34 cellular contexts compared by ENCODE assay signal in the genomic region with DNA sequence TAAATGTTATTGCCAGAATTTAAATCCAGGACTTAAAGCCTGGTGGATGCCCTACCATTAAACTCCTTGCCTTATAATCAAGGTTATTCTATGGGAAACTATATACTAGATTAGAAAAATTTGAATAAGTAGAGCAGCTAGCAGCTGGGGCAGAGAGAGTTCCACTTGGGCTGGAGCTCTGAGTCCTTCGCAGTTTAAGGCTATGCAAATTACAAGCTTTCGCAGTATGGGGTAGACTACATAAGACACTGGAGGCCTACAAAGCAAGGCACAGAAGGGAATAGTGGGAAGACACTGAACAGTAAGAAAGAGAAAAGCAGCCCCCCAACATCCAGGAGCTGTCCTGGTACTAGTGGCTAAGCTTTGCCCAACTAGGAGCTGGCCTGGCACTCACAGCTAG. TPM values are rescaled to one million over a fixed set of nuclear protein-coding genes. Genes with fewer than 3 reads are reported as not detected.
DNase-seq lines count a peak whose midpoint lies in the region; ATAC-seq and TF ChIP-seq lines count a peak whose summit lies in the region.
"Had no signal": no experiment of that assay in that cellular context is flagged by ENCODE, and none has a peak within 500 bp of the region (broad histone marks: within the 10 kb centered on the region; RNA-seq: fewer than 3 reads in every experiment).

No MANE protein-coding gene starts in this region.

- peaks cover 47% of the 10 kb centered on the region for H3K4me1 Mint-ChIP-seq in endodermal cell
- peaks cover 9% of the 10 kb centered on the region for H3K4me1 Mint-ChIP-seq in stimulated activated effector memory CD8-positive, alpha-beta T cell treated with anti-CD3 and anti-CD28 coated beads, Interleukin-12 subunit alpha, Interleukin-12 subunit beta, amount 100 ng/mL, for 72 hours

- TF ChIP-seq CTCF in C4-2B (conservative IDR thresholded peaks at IDR 0.05) (no peak), IMR-90 (conservative IDR thresholded peaks at IDR 0.05; ENCODE audit: low read depth, low read length) (no peak), endodermal cell (conservative IDR thresholded peaks at IDR 0.05) (no peak), uterus (IDR thresholded peaks at IDR 0.05) (no peak)

- no peak overlapping the region for H2AK5ac ChIP-seq in IMR-90 (ENCODE audit: low read depth, low read length)

- no peak overlapping the region for H3K18ac ChIP-seq in IMR-90 (ENCODE audit: low read depth, low read length)

- no peak for TF ChIP-seq RAD21 in IMR-90 (IDR thresholded peaks at IDR 0.05; ENCODE audit: low read length)

- no TSS peak for BruUV-seq in IMR-90 (replicated peaks; lab: Mats Ljungman, UMichigan)

- peaks cover 9% of the 10 kb centered on the region for H3K9me3 Mint-ChIP-seq in endodermal cell
- no peaks in the 10 kb centered on the region for H3K9me3 Mint-ChIP-seq in stimulated activated effector memory CD8-positive, alpha-beta T cell treated with anti-CD3 and anti-CD28 coated beads, Interleukin-12 subunit alpha, Interleukin-12 subunit beta, amount 100 ng/mL, for 72 hours
- H3K9me3 Mint-ChIP-seq: activated CD4-positive, alpha-beta T cell treated with anti-CD3 and anti-CD28 coated beads, Interleukin-2, amount 10 ng/mL, durations not matched to agents 7 days and 5 days; activated naive CD8-positive, alpha-beta T cell treated with anti-CD3 and anti-CD28 coated beads, Interleukin-2, amount 10 ng/mL, durations not matched to agents 7 days and 5 days; T-cell had no signal

- H2BK15ac ChIP-seq in IMR-90 (ENCODE audit: low read depth, low read length) = no peak overlapping the region

- H3K9me3 ChIP-seq in IMR-90 (ENCODE audit: control insufficient read depth, insufficient read depth, low read length) (no peaks in the 10 kb centered on the region), endodermal cell (ENCODE audit: control insufficient read depth, low read length) (no peaks in the 10 kb centered on the region), uterus (no peaks in the 10 kb centered on the region)
- H3K9me3 ChIP-seq: lower lobe of right lung, pancreas, right atrium auricular region, testis had no signal

- H2AK9ac ChIP-seq in IMR-90 (replicated peaks; ENCODE audit: low read depth, low read length, poor library complexity) = no peak overlapping the region

- peak overlapping the region; percentile 100 for H3K27ac ChIP-seq in C4-2B
- no peak overlapping the region for H3K27ac ChIP-seq in IMR-90 (ENCODE audit: insufficient read depth, low read length)
- no peak overlapping the region for H3K27ac ChIP-seq in endodermal cell (ENCODE audit: low read depth, low read length)
- no peak overlapping the region for H3K27ac ChIP-seq in uterus
- H3K27ac ChIP-seq: coronary artery, HL-60, lower lobe of right lung, pancreas, right atrium auricular region, testis had no signal

- H3K4me3 ChIP-seq in IMR-90 (ENCODE audit: insufficient read depth, low read depth, low read length) (no peak overlapping the region), endodermal cell (ENCODE audit: low read length) (peak overlapping the region; percentile 56), uterus (no peak overlapping the region)
- H3K4me3 ChIP-seq: coronary artery, lower lobe of right lung, pancreas, right atrium auricular region, smooth muscle cell, testis had no signal

- no peak overlapping the region for H3K23ac ChIP-seq in IMR-90 (ENCODE audit: low read depth, low read length)

- H2AFZ ChIP-seq in IMR-90 (replicated peaks; ENCODE audit: low read length, poor library complexity) = no peak overlapping the region

- CTCF ChIA-PET in IMR-90 (lab: Yijun Ruan, JAX) = interaction anchor here (1.3 kb wide), 1 partner anchor 55 kb away, joined by 3 read pairs; no protein-coding TSS in a partner anchor

- H3K9me1 ChIP-seq in IMR-90 (ENCODE audit: insufficient read depth, low read length) = peaks cover 3% of the 10 kb centered on the region; the same call in 1 of the 2 replicates

- WGBS in IMR-90 (ENCODE audit: extremely low coverage in 2 of 2, insufficient read length in 1 of 2), 2 experiments = no CpG with 5 or more reads among the region's 2 CpGs
- 69 to 77% methylated on average over 2 of the region's 2 CpGs for WGBS in endodermal cell (ENCODE audit: insufficient coverage in 1 of 2, insufficient read length in 1 of 2), 2 experiments

- dilution Hi-C loops in IMR-90 (cut with HindIII; ENCODE audit: low sequenced_read_pairs, unreplicated experiment) = no loop called here

- POLR2A ChIA-PET in IMR-90 (lab: Charles Lee; ENCODE audit: unreplicated experiment) = no interaction called here

- H3K36me3 ChIP-seq in IMR-90 (ENCODE audit: control insufficient read depth, insufficient read depth, low read length) (no peaks in the 10 kb centered on the region), endodermal cell (ENCODE audit: control insufficient read depth, insufficient read depth, low read length) (no peaks in the 10 kb centered on the region), uterus (no peaks in the 10 kb centered on the region)
- H3K36me3 ChIP-seq: lower lobe of right lung, pancreas, right atrium auricular region had no signal

- H2BK5ac ChIP-seq in IMR-90 (ENCODE audit: low read depth, low read length, poor library complexity, severe bottlenecking) = no peak overlapping the region

- no peaks in the 10 kb centered on the region for H4K20me1 ChIP-seq in IMR-90 (ENCODE audit: insufficient read depth, low read length)

- H3K56ac ChIP-seq in IMR-90 (ENCODE audit: extremely low read depth, insufficient read depth, low read length) = no peak overlapping the region

- H3K27me3 ChIP-seq in IMR-90 (ENCODE audit: control insufficient read depth, insufficient read depth, low read length) (no peaks in the 10 kb centered on the region), endodermal cell (ENCODE audit: control insufficient read depth, insufficient read depth, low read length, poor library complexity, severe bottlenecking) (no peaks in the 10 kb centered on the region), uterus (no peaks in the 10 kb centered on the region)
- H3K27me3 ChIP-seq: pancreas, right atrium auricular region, testis had no signal

- no peak overlapping the region for H4K8ac ChIP-seq in IMR-90 (ENCODE audit: low read depth in 2 of 2, low read length in 2 of 2)

- H3K27ac Mint-ChIP-seq in endodermal cell = peak overlapping the region; percentile 60
- H3K27ac Mint-ChIP-seq in stimulated activated effector memory CD8-positive, alpha-beta T cell treated with anti-CD3 and anti-CD28 coated beads, Interleukin-12 subunit alpha, Interleukin-12 subunit beta, amount 100 ng/mL, for 72 hours = no peak overlapping the region
- H3K27ac Mint-ChIP-seq: activated CD4-positive, alpha-beta T cell treated with anti-CD3 and anti-CD28 coated beads, Interleukin-2, amount 10 ng/mL, durations not matched to agents 7 days and 5 days; activated naive CD8-positive, alpha-beta T cell treated with anti-CD3 and anti-CD28 coated beads, Interleukin-2, amount 10 ng/mL, durations not matched to agents 7 days and 5 days; nephron progenitor cell; T-cell had no signal

- no peaks in the 10 kb centered on the region for H3K27me3 Mint-ChIP-seq in endodermal cell (ENCODE audit: insufficient read depth)
- H3K27me3 Mint-ChIP-seq: activated CD4-positive, alpha-beta T cell treated with anti-CD3 and anti-CD28 coated beads, Interleukin-2, amount 10 ng/mL, durations not matched to agents 7 days and 5 days; activated naive CD8-positive, alpha-beta T cell treated with anti-CD3 and anti-CD28 coated beads, Interleukin-2, amount 10 ng/mL, durations not matched to agents 7 days and 5 days; T-cell had no signal

- no peak overlapping the region for H3K4ac ChIP-seq in IMR-90 (ENCODE audit: low read depth, low read length)

- peaks cover 4% of the 10 kb centered on the region; the same call in 1 of the 2 replicates for H3K4me1 ChIP-seq in IMR-90 (ENCODE audit: control insufficient read depth, insufficient read depth, low read length)
- H3K4me1 ChIP-seq in endodermal cell (ENCODE audit: control insufficient read depth, insufficient read depth, low read length) = peaks cover 17% of the 10 kb centered on the region
- no peaks in the 10 kb centered on the region for H3K4me1 ChIP-seq in uterus
- H3K4me1 ChIP-seq: right atrium auricular region, testis had no signal

- intact Hi-C loops in IMR-90 (cut with micrococcal nuclease) (no loop called here), uterus (cut with DNase I; ENCODE audit: low total_unique reads) (no loop called here), Right ventricle myocardium inferior (cut with DNase I) (no loop called here)

- H3K9ac ChIP-seq in IMR-90 (ENCODE audit: low read depth, low read length) = no peak overlapping the region
- H3K9ac ChIP-seq in endodermal cell (ENCODE audit: extremely low read depth, low read length, poor library complexity, severe bottlenecking) = no peak overlapping the region

- no peaks in the 10 kb centered on the region for H3K79me1 ChIP-seq in IMR-90 (ENCODE audit: low read depth in 1 of 2, low read length in 2 of 2)

- H4K91ac ChIP-seq in IMR-90 (ENCODE audit: insufficient read depth, low read depth, low read length) = no peak overlapping the region

- H2BK120ac ChIP-seq in IMR-90 (ENCODE audit: low read depth, low read length) = 0 out of 2 replicates have a peak overlapping the region, but pooled peaks have one; percentile 19

- no peak overlapping the region for H4K5ac ChIP-seq in IMR-90 (ENCODE audit: low read depth, low read length)

- H3K36me3 Mint-ChIP-seq in endodermal cell (ENCODE audit: low read depth) = peaks cover 2% of the 10 kb centered on the region
- no peaks in the 10 kb centered on the region for H3K36me3 Mint-ChIP-seq in stimulated activated effector memory CD8-positive, alpha-beta T cell treated with anti-CD3 and anti-CD28 coated beads, Interleukin-12 subunit alpha, Interleukin-12 subunit beta, amount 100 ng/mL, for 72 hours
- H3K36me3 Mint-ChIP-seq: activated naive CD8-positive, alpha-beta T cell treated with anti-CD3 and anti-CD28 coated beads, Interleukin-2, amount 10 ng/mL, durations not matched to agents 7 days and 5 days; T-cell had no signal

- DNase-seq in IMR-90 (no peak), endodermal cell (no peak), uterus (no peak), Right ventricle myocardium inferior (ENCODE audit: missing footprints) (no peak)
- no peak for DNase-seq in stimulated activated effector memory CD8-positive, alpha-beta T cell treated with anti-CD3 and anti-CD28 coated beads, Interleukin-12 subunit alpha, Interleukin-12 subunit beta, amount 100 ng/mL, for 72 hours (ENCODE audit: low spot score in 2 of 2)
- DNase-seq: activated CD4-positive, alpha-beta T cell treated with anti-CD3 and anti-CD28 coated beads, Interleukin-2, amount 10 ng/mL, durations not matched to agents 7 days and 5 days; activated effector memory CD4-positive, alpha-beta T cell treated with Interleukin-2 at 50 U/mL for 16 hours; activated naive CD8-positive, alpha-beta T cell treated with anti-CD3 and anti-CD28 coated beads, Interleukin-2, amount 10 ng/mL, durations not matched to agents 7 days and 5 days; caudate nucleus; DMS79; effector CD8-positive, alpha-beta T cell; GDM1; hypothalamus; lower lobe of right lung; NCI-H1436 treated with DMSO at 0.1 percent for 48 hours; NCI-H2107; NCI-H82; nephron progenitor cell; pancreas; stimulated activated naive CD8-positive, alpha-beta T cell treated with anti-CD3 and anti-CD28 coated beads, Interleukin-15, Interleukin-2, amounts not matched to agents 100 U/mL and 50 U/mL, for 24 hours; T-cell; testis had no signal

- H3K4me3 Mint-ChIP-seq in endodermal cell = no peak overlapping the region
- H3K4me3 Mint-ChIP-seq in stimulated activated effector memory CD8-positive, alpha-beta T cell treated with anti-CD3 and anti-CD28 coated beads, Interleukin-12 subunit alpha, Interleukin-12 subunit beta, amount 100 ng/mL, for 72 hours = no peak overlapping the region
- H3K4me3 Mint-ChIP-seq: activated CD4-positive, alpha-beta T cell treated with anti-CD3 and anti-CD28 coated beads, Interleukin-2, amount 10 ng/mL, durations not matched to agents 7 days and 5 days; activated naive CD8-positive, alpha-beta T cell treated with anti-CD3 and anti-CD28 coated beads, Interleukin-2, amount 10 ng/mL, durations not matched to agents 7 days and 5 days; nephron progenitor cell; T-cell had no signal

- no peak overlapping the region for H3K14ac ChIP-seq in IMR-90 (replicated peaks; ENCODE audit: low read depth, low read length)

- in situ Hi-C loops in IMR-90 (cut with MboI; ENCODE audit: low sequenced_read_pairs) = no loop called here

- TF ChIP-seq POLR2A in IMR-90 (IDR thresholded peaks at IDR 0.05; ENCODE audit: low read depth, low read length) (no peak), uterus (IDR thresholded peaks at IDR 0.05) (no peak)

- no peak overlapping the region for H3K4me2 ChIP-seq in IMR-90 (ENCODE audit: low read depth, low read length)
- H3K4me2 ChIP-seq: smooth muscle cell had no signal

- ATAC-seq in GM21529 (IDR thresholded peaks at IDR 0.05; ENCODE audit: unreplicated experiment) (peak; percentile 60), IMR-90 (ENCODE audit: low read depth) (no peak), HG02885 (IDR thresholded peaks at IDR 0.05; ENCODE audit: poor library complexity, unreplicated experiment) (no peak), Right ventricle myocardium inferior (no peak)
- no peak for ATAC-seq in stimulated activated effector memory CD8-positive, alpha-beta T cell treated with anti-CD3 and anti-CD28 coated beads, Interleukin-12 subunit alpha, Interleukin-12 subunit beta, amount 100 ng/mL, for 72 hours
- ATAC-seq: HCT116; lower lobe of right lung; pancreas; stimulated activated naive CD8-positive, alpha-beta T cell treated with anti-CD3 and anti-CD28 coated beads, Interleukin-15, Interleukin-2, amounts not matched to agents 100 U/mL and 50 U/mL, for 24 hours; T-cell had no signal

- no peak overlapping the region for H2BK20ac ChIP-seq in IMR-90 (ENCODE audit: low read depth, low read length)

RNA-seq across cellular contexts. Expression of gene TM4SF18, which starts 52.5 kb away (rescaled TPM):
- total RNA-seq in IMR-90 (2012; rRNA removed) = under 0.01 TPM in 1 of 2 replicates, not detected in the other
- polyA plus RNA-seq in IMR-90 (2012; rRNA removed) = not detected in 2 replicates
- not detected in 2 replicates for polyA plus RNA-seq in IMR-90 (2012; cell fraction: cytosol; rRNA removed)
- polyA plus RNA-seq in IMR-90 (2012; cell fraction: nucleus; rRNA removed; ENCODE audit: low replicate concordance) = not detected in 2 replicates
- total RNA-seq in endodermal cell = under 1 TPM; 0.58 to 0.62 TPM
- polyA plus RNA-seq in endodermal cell (2013, experiment 1 of 2) = 0.64 TPM
- polyA plus RNA-seq in endodermal cell (2013, experiment 2 of 2) = 0.08 TPM
- 10 to 100 TPM in 3 of 4 donors, 1 to 10 TPM in 1; 6.7 to 35.5 (median 14.6) TPM for total RNA-seq in uterus
- 15.8 TPM for total RNA-seq in Right ventricle myocardium inferior
- total RNA-seq: activated CD4-positive, alpha-beta T cell treated with anti-CD3 and anti-CD28 coated beads, Interleukin-2, amount 10 ng/mL, durations not matched to agents 7 days and 5 days; activated CD8-positive, alpha-beta memory T cell treated with anti-CD3 and anti-CD28 coated beads for 36 hours; activated naive CD8-positive, alpha-beta T cell treated with anti-CD3 and anti-CD28 coated beads, Interleukin-2, amount 10 ng/mL, durations not matched to agents 7 days and 5 days; T-cell had no signal

RNA-seq across cellular contexts. Expression of gene CP, which starts 59.3 kb away (rescaled TPM):
- total RNA-seq in IMR-90 (2012; rRNA removed) (0.28 TPM in 1 of 2 replicates, not detected in the other), endodermal cell (under 1 TPM; 0.53 to 0.86 TPM), uterus (10 to 100 TPM in 1 of 4 donors, 1 to 10 TPM in 3; 2.2 to 13.3 (median 5.9) TPM), Right ventricle myocardium inferior (3.4 TPM)
- polyA plus RNA-seq in IMR-90 (2012; rRNA removed) = not detected in 2 replicates
- polyA plus RNA-seq in IMR-90 (2012; cell fraction: cytosol; rRNA removed) = not detected in 2 replicates
- 0.07 TPM in 1 of 2 replicates, not detected in the other for polyA plus RNA-seq in IMR-90 (2012; cell fraction: nucleus; rRNA removed; ENCODE audit: low replicate concordance)
- polyA plus RNA-seq in endodermal cell (2013, experiment 1 of 2) = 1.3 TPM
- 1.1 TPM for polyA plus RNA-seq in endodermal cell (2013, experiment 2 of 2)
- total RNA-seq: activated CD4-positive, alpha-beta T cell treated with anti-CD3 and anti-CD28 coated beads, Interleukin-2, amount 10 ng/mL, durations not matched to agents 7 days and 5 days; activated CD8-positive, alpha-beta memory T cell treated with anti-CD3 and anti-CD28 coated beads for 36 hours; activated naive CD8-positive, alpha-beta T cell treated with anti-CD3 and anti-CD28 coated beads, Interleukin-2, amount 10 ng/mL, durations not matched to agents 7 days and 5 days; epithelial cell of proximal tubule; glomerular endothelial cell; RPMI7951 had no signal
- polyA plus RNA-seq: smooth muscle cell had no signal
